In genomic region chr5:52989025-52989780, GRCh38 we compare ENCODE assay signal across 8 cellular contexts.
DNase-seq lines count a peak whose midpoint lies in the region; ATAC-seq and TF ChIP-seq lines count a peak whose summit lies in the region.

Gene ITGA2 (plus strand): TSS chr5:52989352. CDS start chr5:52989469, 117 bp downstream.

- peak within 1 kb of the TSS; percentile 55 to 60 for H3K4me3 ChIP-seq in neutrophil (ENCODE audit: low read depth in 1 of 2, low read length in 1 of 2)

- DNase-seq in EH (ENCODE audit: low read depth): peak; percentile 60
- DNase-seq in HEK293T (ENCODE audit: extremely low spot score): peak; percentile 68
- peak; percentile 3 to 78 for DNase-seq in NCI-H526 (lab: John Stamatoyannopoulos, UW)
- peak; percentile 11 for DNase-seq in activated gamma-delta T cell treated with Interleukin-2 at 50 U/mL for 16 hours
- DNase-seq in glomerular visceral epithelial cell (ENCODE audit: extremely low spot score): peak; percentile 75
- no peak for DNase-seq in OCI-M2 (lab: John Stamatoyannopoulos, UW; ENCODE audit: unreplicated experiment)

- H3K27ac ChIP-seq in neutrophil: no peak within 1 kb of the TSS

- CTCF ChIA-PET in HEK293T (lab: Yijun Ruan, JAX): interaction anchor here (0.7 kb wide), 1 partner anchor 1361 kb away, joined by 3 read pairs; no protein-coding TSS in a partner anchor

- H3K9me3 ChIP-seq in neutrophil: no peaks in the 10 kb centered on the region

- no peak for TF ChIP-seq CTCF in neutrophil (IDR thresholded peaks at IDR 0.05)

- H3K36me3 ChIP-seq in neutrophil: no peaks in the 10 kb centered on the region

- H3K27me3 ChIP-seq in neutrophil: peaks cover 95% of the 10 kb centered on the region

- POLR2A ChIA-PET in HEK293T (lab: Yijun Ruan, JAX): no interaction called here

- ATAC-seq in HG03520 (IDR thresholded peaks at IDR 0.05; ENCODE audit: unreplicated experiment): no peak

- H3K4me1 ChIP-seq in neutrophil (ENCODE audit: control insufficient read depth in 1 of 2, insufficient read depth in 1 of 2, low read depth in 1 of 2, low read length in 1 of 2): peaks cover 8 to 17% of the 10 kb centered on the region in 2 experiments

TF ChIP-seq in HEK293T, 16 proteins besides CTCF, POLR2A, EP300 and RAD21:
- peak; percentile 42; the same call in 1 of the 2 replicates for TF ChIP-seq L3MBTL2 (conservative IDR thresholded peaks at IDR 0.05)
- no peak for TF ChIP-seq SUZ12 (IDR thresholded peaks at IDR 0.05)
- TF ChIP-seq SP1 (IDR thresholded peaks at IDR 0.05): no peak
